9 cellular contexts compared by ENCODE assay signal in genomic region chr17:78416311-78416711, GRCh38. TPM values are rescaled to one million over a fixed set of nuclear protein-coding genes. Genes with fewer than 3 reads are reported as not detected.
DNase-seq lines count a peak whose midpoint lies in the region; ATAC-seq and TF ChIP-seq lines count a peak whose summit lies in the region.
"Had no signal": no experiment of that assay in that cellular context is flagged by ENCODE, and none has a peak within 500 bp of the region (broad histone marks: within the 10 kb centered on the region; RNA-seq: fewer than 3 reads in every experiment).

No MANE protein-coding gene starts in this region.

- 12 to 30% methylated on average over 7 of the region's 7 CpGs for WGBS in upper lobe of left lung, 2 donors

- H3K27me3 Mint-ChIP-seq in chondrocyte (ENCODE audit: low read depth) = no peaks in the 10 kb centered on the region

- TF ChIP-seq CTCF in cardiac muscle cell (IDR thresholded peaks at IDR 0.05; ENCODE audit: low read depth, low read length) (no peak), chondrocyte (IDR thresholded peaks at IDR 0.05) (peak; percentile 11), upper lobe of left lung (IDR thresholded peaks at IDR 0.05) (no peak)

- H3K27ac ChIP-seq in cardiac muscle cell (peak overlapping the region; percentile 65), muscle layer of colon (ENCODE audit: low read depth, low read length) (peak overlapping the region; percentile 61), upper lobe of left lung (peak overlapping the region; percentile 93 to 97 (median 94))

- peaks cover 43% of the 10 kb centered on the region for H3K4me1 Mint-ChIP-seq in chondrocyte (ENCODE audit: low read depth)

- peaks cover 12% of the 10 kb centered on the region for H3K36me3 Mint-ChIP-seq in chondrocyte (ENCODE audit: low read depth)

- no peak overlapping the region for H3K9ac ChIP-seq in muscle layer of colon (ENCODE audit: low read length)

- no peak for ATAC-seq in Right ventricle myocardium superior (ENCODE audit: poor library complexity)
- no peak for ATAC-seq in upper lobe of left lung (ENCODE audit: low FRiP score in 2 of 2)

- no peak overlapping the region for H3K4me3 ChIP-seq in cardiac muscle cell
- no peak overlapping the region for H3K4me3 ChIP-seq in muscle layer of colon (ENCODE audit: low read depth in 1 of 2, low read length in 2 of 2)
- H3K4me3 ChIP-seq in upper lobe of left lung = peak overlapping the region in 1 of 4 donors; percentile 10

- H3K4me1 ChIP-seq in cardiac muscle cell (ENCODE audit: low read depth) (peaks cover 61% of the 10 kb centered on the region), muscle layer of colon (ENCODE audit: insufficient read depth, low read length) (peaks cover 28% of the 10 kb centered on the region), upper lobe of left lung (peaks cover 94 to 100% (median 99%) of the 10 kb centered on the region in 4 donors)

- H3K27ac Mint-ChIP-seq in chondrocyte (ENCODE audit: unreplicated experiment) = peak overlapping the region; percentile 95

- DNase-seq in cardiac muscle cell (ENCODE audit: low read depth in 1 of 2, low spot score in 1 of 2) (peak in 1 of 2 donors; percentile 58), Right ventricle myocardium superior (no peak), chondrocyte (ENCODE audit: low spot score) (no peak), upper lobe of left lung (peak in 1 of 2 donors; percentile 66), superior temporal gyrus (ENCODE audit: extremely low spot score) (no peak), NCI-H226 (no peak), activated gamma-delta T cell treated with Interleukin-2 at 50 U/mL for 16 hours (no peak)
- DNase-seq: activated gamma-delta T cell had no signal

- no peak overlapping the region for H3K4me3 Mint-ChIP-seq in chondrocyte (ENCODE audit: unreplicated experiment)

- H3K36me3 ChIP-seq in cardiac muscle cell = peaks cover 5% of the 10 kb centered on the region
- H3K36me3 ChIP-seq in muscle layer of colon (ENCODE audit: insufficient read depth, low read length) = peaks cover 6% of the 10 kb centered on the region
- H3K36me3 ChIP-seq in upper lobe of left lung = peaks cover 0 to 28% (median 17%) of the 10 kb centered on the region in 4 donors

- H3K9me3 Mint-ChIP-seq in chondrocyte (ENCODE audit: low read depth) = no peaks in the 10 kb centered on the region

- no peak for TF ChIP-seq EP300 in upper lobe of left lung (IDR thresholded peaks at IDR 0.05)

- TF ChIP-seq POLR2A in upper lobe of left lung (IDR thresholded peaks at IDR 0.05) = no peak

- intact Hi-C loops in Right ventricle myocardium superior (cut with DNase I) = no loop called here

- H3K9me3 ChIP-seq in cardiac muscle cell (ENCODE audit: low read depth) = no peaks in the 10 kb centered on the region
- no peaks in the 10 kb centered on the region for H3K9me3 ChIP-seq in muscle layer of colon (ENCODE audit: low read length)
- H3K9me3 ChIP-seq in upper lobe of left lung = no peaks in the 10 kb centered on the region

- H3K27me3 ChIP-seq in cardiac muscle cell (no peaks in the 10 kb centered on the region), muscle layer of colon (ENCODE audit: control insufficient read depth in 1 of 2, insufficient read depth in 2 of 2, low read length in 2 of 2) (no peaks in the 10 kb centered on the region), upper lobe of left lung (no peaks in the 10 kb centered on the region)

RNA-seq across cellular contexts. Expression of gene PGS1, which starts 37.9 kb away (rescaled TPM):
- total RNA-seq in cardiac muscle cell (52.5 and 64.7 TPM in 2 replicates), Right ventricle myocardium superior (18.1 TPM), chondrocyte (22.1 to 30.4 TPM (median 22.7 TPM) in 3 replicates), upper lobe of left lung (100 to 1,000 TPM in 2 of 6 donors, 10 to 100 TPM in 4; 79.2 to 348 (median 92.3) TPM)
- 46.7 and 50.7 TPM in 2 replicates for polyA plus RNA-seq in cardiac muscle cell

RNA-seq across cellular contexts. Expression of gene SOCS3, which starts 56.4 kb away (rescaled TPM):
- total RNA-seq in cardiac muscle cell (51.7 and 59.0 TPM in 2 replicates), Right ventricle myocardium superior (10.5 TPM), chondrocyte (13.6 to 26.2 TPM (median 14.4 TPM) in 3 replicates), upper lobe of left lung (100 to 1,000 TPM in 3 of 6 donors, 10 to 100 TPM in 3; 67.1 to 173 (median 114) TPM)
- 33.3 and 45.5 TPM in 2 replicates for polyA plus RNA-seq in cardiac muscle cell
